8 cellular contexts compared by ENCODE assay signal in genomic region chr11:66480116-66480938, GRCh38. TPM values are rescaled to one million over a fixed set of nuclear protein-coding genes. Genes with fewer than 3 reads are reported as not detected.
DNase-seq lines count a peak whose midpoint lies in the region; ATAC-seq and TF ChIP-seq lines count a peak whose summit lies in the region.

DPP3 (plus strand) TSS chr11:66480434; CDS start chr11:66482201, 1,767 bp downstream.

- no peak for TF ChIP-seq CTCF in BE2C (IDR thresholded peaks at IDR 0.05; ENCODE audit: low read depth, low read length)
- TF ChIP-seq CTCF in coronary artery (IDR thresholded peaks at IDR 0.05): no peak

- H3K4me3 ChIP-seq in BE2C (ENCODE audit: low read depth, low read length) (peak within 1 kb of the TSS; percentile 75), coronary artery (peak within 1 kb of the TSS; percentile 84)

- DNase-seq in BE2C (peak; percentile 97), GM19240 (ENCODE audit: insufficient read length, low spot score) (peak; percentile 100), NCI-H526 (lab: John Stamatoyannopoulos, UW) (peak; percentile 95 to 99), coronary artery (ENCODE audit: low spot score) (peak; percentile 99), left kidney (ENCODE audit: low read depth, low spot score) (peak; percentile 99)
- DNase-seq in activated CD4-positive, alpha-beta T cell treated with anti-CD3 and anti-CD28 coated beads, Interleukin-2, amount 10 ng/mL, durations not matched to agents 24 days and 14 days: peak; percentile 99
- DNase-seq in stimulated activated CD4-positive, alpha-beta T cell treated with anti-CD3 and anti-CD28 coated beads, Interleukin-2, amount 100 ng/mL, for 24 hours: peak; percentile 96 to 97

- no peaks in the 10 kb centered on the region for H3K9me3 ChIP-seq in BE2C

- H3K4me3 Mint-ChIP-seq in activated CD4-positive, alpha-beta T cell treated with anti-CD3 and anti-CD28 coated beads, Interleukin-2, amount 10 ng/mL, durations not matched to agents 24 days and 14 days: peak within 1 kb of the TSS; percentile 93

- intact Hi-C loops in activated CD4-positive, alpha-beta T cell treated with anti-CD3 and anti-CD28 coated beads, Interleukin-2, amount 10 ng/mL, durations not matched to agents 24 days and 14 days (cut with micrococcal nuclease): loop anchor here (1.0 kb wide), 4 partner anchors 14 to 197 kb away; partner anchors contain the start of genes ACTN3, PELI3, RBM4B and ZDHHC24

- peaks cover 27% of the 10 kb centered on the region for H3K4me1 Mint-ChIP-seq in activated CD4-positive, alpha-beta T cell treated with anti-CD3 and anti-CD28 coated beads, Interleukin-2, amount 10 ng/mL, durations not matched to agents 24 days and 14 days

- no peaks in the 10 kb centered on the region for H3K36me3 ChIP-seq in BE2C

- H3K27ac Mint-ChIP-seq in activated CD4-positive, alpha-beta T cell treated with anti-CD3 and anti-CD28 coated beads, Interleukin-2, amount 10 ng/mL, durations not matched to agents 24 days and 14 days: peak within 1 kb of the TSS; percentile 90

- H3K4me1 ChIP-seq in BE2C: no peaks in the 10 kb centered on the region

- H3K27ac ChIP-seq in coronary artery: peak within 1 kb of the TSS; percentile 88 to 93

- H3K27me3 Mint-ChIP-seq in activated CD4-positive, alpha-beta T cell treated with anti-CD3 and anti-CD28 coated beads, Interleukin-2, amount 10 ng/mL, durations not matched to agents 24 days and 14 days: no peaks in the 10 kb centered on the region

- H3K27me3 ChIP-seq in BE2C: no peaks in the 10 kb centered on the region

- peak; percentile 82 for ATAC-seq in HG03460 (IDR thresholded peaks at IDR 0.05; ENCODE audit: unreplicated experiment)

- no peaks in the 10 kb centered on the region for H3K9me3 Mint-ChIP-seq in activated CD4-positive, alpha-beta T cell treated with anti-CD3 and anti-CD28 coated beads, Interleukin-2, amount 10 ng/mL, durations not matched to agents 24 days and 14 days

- peaks cover 14% of the 10 kb centered on the region for H3K36me3 Mint-ChIP-seq in activated CD4-positive, alpha-beta T cell treated with anti-CD3 and anti-CD28 coated beads, Interleukin-2, amount 10 ng/mL, durations not matched to agents 24 days and 14 days (ENCODE audit: low read depth)

RNA-seq across cellular contexts. Expression of gene DPP3, which starts in this region (rescaled TPM):
- polyA plus RNA-seq in BE2C (2012; ENCODE audit: insufficient read depth, insufficient read length, low read depth): 35.4 TPM
- 97.1 and 106 TPM in 2 replicates for total RNA-seq in activated CD4-positive, alpha-beta T cell treated with anti-CD3 and anti-CD28 coated beads, Interleukin-2, amount 10 ng/mL, durations not matched to agents 24 days and 14 days

Comparison
In these comparisons a context has a peak if more than half of its experiments do, and no peak if none do; other contexts are left out.
1. Peak in every context shown above with its lines: DNase-seq, ATAC-seq, H3K4me3 ChIP-seq and H3K27ac ChIP-seq.